In genomic region chr7:33597181-33597580, GRCh38 we compare ENCODE assay signal across 23 cellular contexts.
"Had no signal": no experiment of that assay in that cellular context is flagged by ENCODE, and none has a peak within 500 bp of the region (broad histone marks: within the 10 kb centered on the region; RNA-seq: fewer than 3 reads in every experiment).

No MANE protein-coding gene starts in this region.

- H3K4me3 ChIP-seq: K562 had no signal

- FAIRE-seq: HepG2, K562, RCC 7860 had no signal

- H3K9me3 Mint-ChIP-seq: IgD-negative memory B cell had no signal

- H3K27ac Mint-ChIP-seq: IgD-negative memory B cell had no signal

- H3K27ac ChIP-seq: KMS-11 had no signal

- H3K4me3 Mint-ChIP-seq: IgD-negative memory B cell had no signal

- H3K9ac ChIP-seq: KMS-11 had no signal

- H3K27me3 Mint-ChIP-seq: IgD-negative memory B cell had no signal

- ATAC-seq: HepG2, K562, SK-N-SH treated with all-trans-retinoic acid at 6 μM for 48 hours had no signal

- H3K4me1 Mint-ChIP-seq: IgD-negative memory B cell had no signal

- DNase-seq: Kasumi-1, NCI-H1092, NCI-H1105 treated with DMSO at 0.1 percent for 48 hours, NCI-H1417 treated with DMSO at 0.1 percent for 48 hours, NCI-H146, NCI-H1694 treated with DMSO at 0.1 percent for 48 hours, NCI-H1930, NCI-H2081, NCI-H2107, NCI-H226, NCI-H446, NCI-H510A, NCI-H524 treated with DMSO at 0.1 percent for 48 hours, NCI-H69, NCI-H774, RPMI8226, SHP77 had no signal
